ENCODE assay signal across 10 cellular contexts in the genomic region with DNA sequence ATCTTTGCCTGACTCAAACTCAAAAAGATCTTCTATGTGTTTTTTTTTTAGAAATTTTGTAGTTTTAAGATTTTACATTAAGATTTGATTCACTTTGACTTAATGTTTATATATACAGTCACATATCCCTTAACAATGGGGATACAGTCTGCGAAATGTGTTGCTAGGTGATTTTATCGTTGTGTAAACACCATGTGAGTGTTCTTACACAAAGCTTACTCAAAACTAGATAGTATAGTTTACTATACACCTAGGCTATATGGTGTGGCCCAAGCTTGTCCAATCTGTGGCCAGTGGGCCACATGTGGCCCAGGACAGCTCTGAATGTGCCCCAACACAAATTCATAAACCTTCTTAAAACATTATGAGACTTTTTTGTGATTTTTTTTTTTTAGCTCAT.
"Had no signal": no experiment of that assay in that cellular context is flagged by ENCODE, and none has a peak within 500 bp of the region (broad histone marks: within the 10 kb centered on the region; RNA-seq: fewer than 3 reads in every experiment).

No MANE protein-coding gene starts in this region.

- H3K27me3 ChIP-seq: adrenal gland, upper lobe of right lung had no signal

- H3K4me3 ChIP-seq: adrenal gland, upper lobe of right lung had no signal

- DNase-seq: activated CD4-positive, alpha-beta T cell treated with anti-CD3 and anti-CD28 coated beads, Interleukin-2, amount 50 U/mL, for 1 hour; activated CD4-positive, CD25-positive, alpha-beta regulatory T cell; activated naive CD4-positive, alpha-beta T cell treated with anti-CD3 and anti-CD28 coated beads, Interleukin-2, amount 50 U/mL, for 16 hours; adrenal gland; immature natural killer cell; mesenchymal stem cell; nephron progenitor cell; stimulated activated CD4-positive, alpha-beta T cell treated with anti-CD3 and anti-CD28 coated beads, Interleukin-4, amount 100 ng/mL, for 1 hour; upper lobe of right lung had no signal

- H3K36me3 ChIP-seq: upper lobe of right lung had no signal

- H3K27ac ChIP-seq: adrenal gland, upper lobe of right lung had no signal

- ATAC-seq: left lobe of liver, upper lobe of right lung had no signal
